In the genomic region with DNA sequence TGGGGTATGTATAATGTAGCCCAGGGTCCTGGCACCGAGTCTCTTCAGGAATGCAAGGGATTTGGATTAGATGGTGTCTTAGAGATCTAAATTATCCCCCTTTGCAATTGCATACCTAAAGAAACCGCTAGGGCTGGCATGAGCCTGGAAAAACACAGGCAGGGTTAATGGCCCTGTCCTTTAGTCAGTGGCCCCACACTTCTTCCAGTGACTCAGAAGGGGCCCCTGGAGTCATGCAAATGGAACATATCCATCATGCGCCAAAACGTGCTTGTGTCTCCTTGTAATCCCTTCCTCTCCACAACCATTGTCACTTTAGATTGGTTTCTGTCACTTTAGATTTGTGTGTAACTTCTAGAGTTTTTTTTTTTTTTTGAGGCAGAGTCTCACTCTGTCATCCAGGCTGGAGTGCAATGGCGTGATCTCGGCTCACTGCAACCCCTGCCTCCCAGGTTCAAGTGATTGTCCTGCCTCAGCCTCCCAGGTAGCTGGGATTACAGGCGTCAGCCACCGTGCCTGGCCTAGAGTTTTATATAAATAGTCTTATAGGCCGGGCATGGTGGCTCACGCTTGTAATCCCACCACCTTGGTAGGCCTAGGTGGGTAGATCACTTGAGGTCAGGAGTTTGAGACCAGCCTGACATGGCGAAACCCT, we compare ENCODE assay signal across 8 cellular contexts. TPM values are rescaled to one million over a fixed set of nuclear protein-coding genes. Genes with fewer than 3 reads are reported as not detected.
DNase-seq lines count a peak whose midpoint lies in the region; ATAC-seq and TF ChIP-seq lines count a peak whose summit lies in the region.

No MANE protein-coding gene starts in this region.

- no peak for TF ChIP-seq EP300 in SK-N-SH (IDR thresholded peaks at IDR 0.05; ENCODE audit: borderline replicate concordance in 1 of 2, low read depth in 1 of 2, low read length in 1 of 2)

- peaks cover 8% of the 10 kb centered on the region for H3K4me1 Mint-ChIP-seq in activated naive CD4-positive, alpha-beta T cell treated with anti-CD3 and anti-CD28 coated beads for 36 hours (ENCODE audit: low read depth)

- H3K4me3 Mint-ChIP-seq in activated naive CD4-positive, alpha-beta T cell treated with anti-CD3 and anti-CD28 coated beads for 36 hours, result peak overlapping the region; percentile 90

- no peak for TF ChIP-seq RAD21 in SK-N-SH (IDR thresholded peaks at IDR 0.05; ENCODE audit: low read length)

- H2AFZ ChIP-seq in SK-N-SH (ENCODE audit: low read depth), result peak overlapping the region; percentile 99

- POLR2A ChIA-PET in SK-N-SH (lab: Yijun Ruan, JAX), result no interaction called here

- H3K36me3 Mint-ChIP-seq in activated naive CD4-positive, alpha-beta T cell treated with anti-CD3 and anti-CD28 coated beads for 36 hours (ENCODE audit: low read depth), result no peaks in the 10 kb centered on the region

- H3K4me2 ChIP-seq in SK-N-SH, result peak overlapping the region; percentile 91

- CTCF ChIA-PET in SK-N-SH (lab: Yijun Ruan, JAX), result interaction anchor here (1.7 kb wide), 1 partner anchor 12 kb away, joined by 5 read pairs; no protein-coding TSS in a partner anchor
- CTCF ChIA-PET in activated naive CD4-positive, alpha-beta T cell treated with anti-CD3 and anti-CD28 coated beads for 36 hours (lab: Charles Lee), result interaction anchor here (0.9 kb wide), 1 partner anchor 33 kb away, joined by 4 read pairs; no protein-coding TSS in a partner anchor

- peak overlapping the region; percentile 95 for H3K27ac Mint-ChIP-seq in activated naive CD4-positive, alpha-beta T cell treated with anti-CD3 and anti-CD28 coated beads for 36 hours

- H3K9me2 ChIP-seq in SK-N-SH, result no peaks in the 10 kb centered on the region

- H3K36me3 ChIP-seq in SK-N-SH (replicated peaks in 1 of 2; ENCODE audit: control insufficient read depth in 1 of 2, insufficient read depth in 2 of 2, low read length in 1 of 2), result no peaks in the 10 kb centered on the region
- H3K36me3 ChIP-seq in iPS-20b (ENCODE audit: insufficient read depth, low read depth, low read length), result no peaks in the 10 kb centered on the region

- ATAC-seq in SK-N-SH treated with all-trans-retinoic acid at 6 μM for 48 hours, result no peak; the same call in 2 of the 3 replicates

- H3K27me3 ChIP-seq in SK-N-SH (ENCODE audit: insufficient read depth) (no peaks in the 10 kb centered on the region), iPS-20b (ENCODE audit: insufficient read depth, low read length) (peaks cover 2% of the 10 kb centered on the region; the same call in 1 of the 2 replicates)

- peaks cover 0 to 10% of the 10 kb centered on the region in 2 experiments; a peak in 1 of 4 replicates for H3K4me1 ChIP-seq in SK-N-SH (ENCODE audit: control insufficient read depth in 1 of 2, insufficient read depth in 2 of 2, low read depth in 1 of 2, low read length in 1 of 2)
- H3K4me1 ChIP-seq in iPS-20b (ENCODE audit: insufficient read depth, low read length), result no peaks in the 10 kb centered on the region

- no peaks in the 10 kb centered on the region for H3K27me3 Mint-ChIP-seq in activated naive CD4-positive, alpha-beta T cell treated with anti-CD3 and anti-CD28 coated beads for 36 hours (ENCODE audit: low read depth)

- H3K9me3 ChIP-seq in SK-N-SH (no peaks in the 10 kb centered on the region), iPS-20b (ENCODE audit: insufficient read depth, low read depth, low read length) (no peaks in the 10 kb centered on the region)

- no peaks in the 10 kb centered on the region for H3K79me2 ChIP-seq in SK-N-SH (ENCODE audit: insufficient read depth)

- H4K20me1 ChIP-seq in SK-N-SH (ENCODE audit: insufficient read depth), result no peaks in the 10 kb centered on the region

- no peak for DNase-seq in SK-N-SH
- DNase-seq in HuH-7 (ENCODE audit: low spot score), result peak; percentile 56
- peak; percentile 82 for DNase-seq in activated naive CD4-positive, alpha-beta T cell treated with anti-CD3 and anti-CD28 coated beads for 36 hours
- DNase-seq in stimulated activated CD4-positive, alpha-beta T cell treated with anti-CD3 and anti-CD28 coated beads, Interleukin-2, amount 100 ng/mL, for 4 hours (ENCODE audit: low read depth), result peak; percentile 18
- DNase-seq in NCI-H1417 treated with DMSO at 0.1 percent for 48 hours (lab: John Stamatoyannopoulos, UW), result no peak
- DNase-seq in retina, result no peak

- H3K9ac ChIP-seq in SK-N-SH (peak overlapping the region; percentile 76), iPS-20b (ENCODE audit: low read depth, low read length) (peak overlapping the region; percentile 95; the same call in 1 of the 2 replicates)

- no peaks in the 10 kb centered on the region for H3K9me3 Mint-ChIP-seq in activated naive CD4-positive, alpha-beta T cell treated with anti-CD3 and anti-CD28 coated beads for 36 hours

- WGBS in SK-N-SH (ENCODE audit: low lambda C conversion rate), result 78% methylated on average over 11 of the region's 11 CpGs

- H3F3A ChIP-seq in SK-N-SH (replicated peaks; ENCODE audit: insufficient read depth), result peaks cover 3% of the 10 kb centered on the region

- H3K4me3 ChIP-seq in SK-N-SH (ENCODE audit: low read depth in 2 of 2, low read length in 1 of 2), result peak overlapping the region; percentile 73 to 84
- peak overlapping the region; percentile 86 for H3K4me3 ChIP-seq in iPS-20b (ENCODE audit: low read length)

- peak overlapping the region in 1 of 2 experiments; percentile 54; a peak in 2 of 4 replicates for H3K27ac ChIP-seq in SK-N-SH (ENCODE audit: low read depth in 2 of 2, low read length in 1 of 2)
- H3K27ac ChIP-seq in iPS-20b (ENCODE audit: low read length), result no peak overlapping the region

- intact Hi-C loops in activated naive CD4-positive, alpha-beta T cell treated with anti-CD3 and anti-CD28 coated beads for 36 hours (cut with micrococcal nuclease), result no loop called here

- no peak for TF ChIP-seq CTCF in SK-N-SH (IDR thresholded peaks at IDR 0.05)

TF ChIP-seq in SK-N-SH, 30 proteins besides CTCF, POLR2A, EP300 and RAD21 (continues in another document):
- TF ChIP-seq EZH2phosphoT487 (IDR thresholded peaks at IDR 0.05; ENCODE audit: borderline replicate concordance, low read depth), result no peak
- TF ChIP-seq TCF12 (IDR thresholded peaks at IDR 0.05), result no peak
- TF ChIP-seq, protein P1, sequence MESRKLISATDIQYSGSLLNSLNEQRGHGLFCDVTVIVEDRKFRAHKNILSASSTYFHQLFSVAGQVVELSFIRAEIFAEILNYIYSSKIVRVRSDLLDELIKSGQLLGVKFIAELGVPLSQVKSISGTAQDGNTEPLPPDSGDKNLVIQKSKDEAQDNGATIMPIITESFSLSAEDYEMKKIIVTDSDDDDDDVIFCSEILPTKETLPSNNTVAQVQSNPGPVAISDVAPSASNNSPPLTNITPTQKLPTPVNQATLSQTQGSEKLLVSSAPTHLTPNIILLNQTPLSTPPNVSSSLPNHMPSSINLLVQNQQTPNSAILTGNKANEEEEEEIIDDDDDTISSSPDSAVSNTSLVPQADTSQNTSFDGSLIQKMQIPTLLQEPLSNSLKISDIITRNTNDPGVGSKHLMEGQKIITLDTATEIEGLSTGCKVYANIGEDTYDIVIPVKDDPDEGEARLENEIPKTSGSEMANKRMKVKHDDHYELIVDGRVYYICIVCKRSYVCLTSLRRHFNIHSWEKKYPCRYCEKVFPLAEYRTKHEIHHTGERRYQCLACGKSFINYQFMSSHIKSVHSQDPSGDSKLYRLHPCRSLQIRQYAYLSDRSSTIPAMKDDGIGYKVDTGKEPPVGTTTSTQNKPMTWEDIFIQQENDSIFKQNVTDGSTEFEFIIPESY (IDR thresholded peaks at IDR 0.05; ENCODE audit: borderline replicate concordance, low read depth), result no peak
- TF ChIP-seq TEAD4 (IDR thresholded peaks at IDR 0.05; ENCODE audit: borderline replicate concordance, insufficient read depth), result no peak
- TF ChIP-seq RFX5 (IDR thresholded peaks at IDR 0.05; ENCODE audit: low read length), result no peak
- TF ChIP-seq, protein P2, sequence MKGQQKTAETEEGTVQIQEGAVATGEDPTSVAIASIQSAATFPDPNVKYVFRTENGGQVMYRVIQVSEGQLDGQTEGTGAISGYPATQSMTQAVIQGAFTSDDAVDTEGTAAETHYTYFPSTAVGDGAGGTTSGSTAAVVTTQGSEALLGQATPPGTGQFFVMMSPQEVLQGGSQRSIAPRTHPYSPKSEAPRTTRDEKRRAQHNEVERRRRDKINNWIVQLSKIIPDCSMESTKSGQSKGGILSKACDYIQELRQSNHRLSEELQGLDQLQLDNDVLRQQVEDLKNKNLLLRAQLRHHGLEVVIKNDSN (IDR thresholded peaks at IDR 0.05; ENCODE audit: borderline replicate concordance, low read depth), result no peak

TF ChIP-seq in SK-N-SH treated with all-trans-retinoic acid at 6 μM for 48 hours, 23 proteins besides CTCF, POLR2A, EP300 and RAD21 (continues in another document):
- no peak for TF ChIP-seq ZNF8 (CRISPR knock-in tag; IDR thresholded peaks at IDR 0.05)
- no peak for TF ChIP-seq ZC3H10 (CRISPR knock-in tag; IDR thresholded peaks at IDR 0.05)
- TF ChIP-seq, protein P3, sequence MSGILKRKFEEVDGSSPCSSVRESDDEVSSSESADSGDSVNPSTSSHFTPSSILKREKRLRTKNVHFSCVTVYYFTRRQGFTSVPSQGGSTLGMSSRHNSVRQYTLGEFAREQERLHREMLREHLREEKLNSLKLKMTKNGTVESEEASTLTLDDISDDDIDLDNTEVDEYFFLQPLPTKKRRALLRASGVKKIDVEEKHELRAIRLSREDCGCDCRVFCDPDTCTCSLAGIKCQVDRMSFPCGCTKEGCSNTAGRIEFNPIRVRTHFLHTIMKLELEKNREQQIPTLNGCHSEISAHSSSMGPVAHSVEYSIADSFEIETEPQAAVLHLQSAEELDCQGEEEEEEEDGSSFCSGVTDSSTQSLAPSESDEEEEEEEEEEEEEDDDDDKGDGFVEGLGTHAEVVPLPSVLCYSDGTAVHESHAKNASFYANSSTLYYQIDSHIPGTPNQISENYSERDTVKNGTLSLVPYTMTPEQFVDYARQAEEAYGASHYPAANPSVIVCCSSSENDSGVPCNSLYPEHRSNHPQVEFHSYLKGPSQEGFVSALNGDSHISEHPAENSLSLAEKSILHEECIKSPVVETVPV (CRISPR knock-in tag; IDR thresholded peaks at IDR 0.05), result no peak
- TF ChIP-seq PPARA (CRISPR knock-in tag; IDR thresholded peaks at IDR 0.05; ENCODE audit: borderline replicate concordance), result no peak
- no peak for TF ChIP-seq GLIS3 (CRISPR knock-in tag; IDR thresholded peaks at IDR 0.05)
- no peak for TF ChIP-seq ISL1 (CRISPR knock-in tag; IDR thresholded peaks at IDR 0.05)
- TF ChIP-seq TOX (CRISPR knock-in tag; IDR thresholded peaks at IDR 0.05; ENCODE audit: borderline replicate concordance), result no peak
- TF ChIP-seq CSDC2 (CRISPR knock-in tag; IDR thresholded peaks at IDR 0.05), result no peak
- no peak for TF ChIP-seq ZFP3 (CRISPR knock-in tag; IDR thresholded peaks at IDR 0.05)
- TF ChIP-seq SNAI2 (CRISPR knock-in tag; IDR thresholded peaks at IDR 0.05), result no peak

RNA-seq across cellular contexts. Expression of a gene that starts 8.7 kb away (rescaled TPM):
- polyA plus RNA-seq in SK-N-SH (2012; rRNA removed), result 7.3 and 9.7 TPM in 2 replicates
- polyA plus RNA-seq in SK-N-SH (2012; cell fraction: cytosol; rRNA removed), result 5.0 and 6.6 TPM in 2 replicates
- polyA plus RNA-seq in SK-N-SH (2012; cell fraction: nucleus; rRNA removed), result 6.8 and 9.1 TPM in 2 replicates
- total RNA-seq in activated naive CD4-positive, alpha-beta T cell treated with anti-CD3 and anti-CD28 coated beads for 36 hours, result 100 to 1,000 TPM; 102 to 106 TPM

Comparison
In these comparisons a context has a peak if more than half of its experiments do, and no peak if none do; other contexts are left out.
1. DNase-seq: peak in HuH-7 (single experiment), activated naive CD4-positive, alpha-beta T cell treated with anti-CD3 and anti-CD28 coated beads for 36 hours (single experiment) and stimulated activated CD4-positive, alpha-beta T cell treated with anti-CD3 and anti-CD28 coated beads, Interleukin-2, amount 100 ng/mL, for 4 hours (single experiment); none in SK-N-SH (single experiment), NCI-H1417 treated with DMSO at 0.1 percent for 48 hours (single experiment) and retina (single experiment).